Comparison of ENCODE assay signal across 14 cellular contexts in genomic region chr15:89533861-89534544, GRCh38. TPM values are rescaled to one million over a fixed set of nuclear protein-coding genes. Genes with fewer than 3 reads are reported as not detected.
"Had no signal": no experiment of that assay in that cellular context is flagged by ENCODE, and none has a peak within 500 bp of the region (broad histone marks: within the 10 kb centered on the region; RNA-seq: fewer than 3 reads in every experiment).

No MANE protein-coding gene starts in this region.

- H3K4me3 ChIP-seq: prostate gland, upper lobe of right lung had no signal

- DNase-seq: activated CD4-positive, alpha-beta T cell treated with anti-CD3 and anti-CD28 coated beads, Interleukin-2, amount 50 U/mL, for 48 hours; activated CD4-positive, CD25-positive, alpha-beta regulatory T cell treated with anti-CD3 and anti-CD28 coated beads, Interleukin-2, amount 50 U/mL, for 72 hours; activated effector memory CD4-positive, alpha-beta T cell treated with anti-CD3 and anti-CD28 coated beads, Interleukin-2, amount 50 U/mL, for 16 hours; activated T-cell treated with anti-CD3 and anti-CD28 coated beads, Interleukin-2, amount 50 U/mL, for 4 hours; effector memory CD8-positive, alpha-beta T cell; foreskin keratinocyte; stimulated activated CD4-positive, alpha-beta T cell treated with anti-CD3 and anti-CD28 coated beads, Interleukin-12 subunit alpha, Interleukin-12 subunit beta, amount 100 ng/mL, for 4 hours; stimulated activated naive CD4-positive, alpha-beta T cell; upper lobe of right lung had no signal

- H3K36me3 ChIP-seq: prostate gland, upper lobe of right lung had no signal

- H3K4me1 ChIP-seq: foreskin keratinocyte, prostate gland, upper lobe of right lung had no signal

- H3K9me3 ChIP-seq: prostate gland, upper lobe of right lung had no signal

- H3K27me3 ChIP-seq: upper lobe of right lung had no signal

- H3K27ac ChIP-seq: foreskin keratinocyte, prostate gland, upper lobe of right lung had no signal

RNA-seq across cellular contexts. Expression of gene RHCG, which starts 37.6 kb away (rescaled TPM):
- total RNA-seq: activated naive CD4-positive, alpha-beta T cell treated with anti-CD3 and anti-CD28 coated beads, Interleukin-2, amount 50 U/mL, for 72 hours; activated T-cell treated with anti-CD3 and anti-CD28 coated beads, Interleukin-2, amount 50 U/mL, for 4 hours; epithelial cell of proximal tubule; mucosa of gallbladder; sciatic nerve; upper lobe of right lung had no signal
